ENCODE assay signal across 6 cellular contexts in the genomic region with DNA sequence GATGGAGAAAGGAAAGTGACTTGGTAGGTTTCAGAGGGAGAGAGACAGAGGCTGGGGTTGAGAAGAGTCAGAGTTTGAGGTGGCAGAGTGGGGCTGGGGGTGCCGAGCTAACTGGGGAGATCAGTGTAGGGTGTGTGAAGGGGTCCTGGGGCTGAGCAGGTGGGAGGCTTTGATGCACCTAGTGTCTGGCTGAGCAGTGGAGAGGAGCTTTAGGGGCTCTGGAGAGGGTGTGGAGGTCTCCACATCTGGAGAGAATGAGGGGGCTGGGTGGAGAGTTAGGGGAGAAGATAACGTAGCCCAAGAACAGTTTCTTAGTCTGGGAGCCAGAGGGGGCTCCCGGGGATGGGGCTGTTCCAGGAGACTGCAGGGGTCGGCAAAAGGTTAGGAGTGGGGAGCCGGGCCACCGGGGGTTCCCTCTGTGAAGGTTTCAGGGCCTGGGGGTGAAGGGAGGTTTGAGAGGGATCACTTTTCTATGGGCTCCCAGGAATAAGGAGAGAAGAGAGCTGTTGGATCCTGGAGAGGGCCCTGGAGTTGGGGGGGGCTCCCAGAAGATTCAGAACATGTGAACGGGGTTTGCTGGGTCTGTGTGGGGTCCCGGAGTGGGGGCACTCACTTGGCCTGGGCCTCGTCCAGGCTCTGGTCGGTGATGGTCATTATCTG. TPM values are rescaled to one million over a fixed set of nuclear protein-coding genes. Genes with fewer than 3 reads are reported as not detected.
DNase-seq lines count a peak whose midpoint lies in the region; ATAC-seq and TF ChIP-seq lines count a peak whose summit lies in the region.

No MANE protein-coding gene starts in this region.

- no peak for DNase-seq in Calu3
- DNase-seq in activated naive CD8-positive, alpha-beta T cell treated with anti-CD3 and anti-CD28 coated beads for 36 hours, result no peak
- no peak for DNase-seq in COLO668 (lab: John Stamatoyannopoulos, UW; ENCODE audit: unreplicated experiment)
- DNase-seq in iPS-NIHi11 (ENCODE audit: low spot score), result no peak

- intact Hi-C loops in Calu3 (cut with micrococcal nuclease; ENCODE audit: unreplicated experiment), result no loop called here

- BruUV-seq in Calu3 (replicated peaks; lab: Mats Ljungman, UMichigan), result no TSS peak

- H3K9me3 Mint-ChIP-seq in Calu3 (ENCODE audit: low read depth, unreplicated experiment), result no peaks in the 10 kb centered on the region
- no peaks in the 10 kb centered on the region for H3K9me3 Mint-ChIP-seq in activated naive CD8-positive, alpha-beta T cell treated with anti-CD3 and anti-CD28 coated beads for 36 hours

- 7 to 16% methylated on average over 2 to 9 of the region's 10 CpGs for WGBS in mesodermal cell (ENCODE audit: insufficient coverage in 2 of 2), 2 experiments

- no peak for ATAC-seq in HG03097 (IDR thresholded peaks at IDR 0.05; ENCODE audit: low FRiP score, unreplicated experiment)

- peak overlapping the region; percentile 66 for H3K27ac Mint-ChIP-seq in Calu3 (ENCODE audit: unreplicated experiment)
- peak overlapping the region; percentile 83 for H3K27ac Mint-ChIP-seq in activated naive CD8-positive, alpha-beta T cell treated with anti-CD3 and anti-CD28 coated beads for 36 hours

- peak overlapping the region; percentile 82 for H3K27ac ChIP-seq in mesodermal cell (ENCODE audit: low read depth, low read length, severe bottlenecking)

- no peaks in the 10 kb centered on the region for H3K9me3 ChIP-seq in mesodermal cell (ENCODE audit: control insufficient read depth, low read length)

- peak overlapping the region; percentile 80 for H3K4me3 Mint-ChIP-seq in Calu3 (ENCODE audit: low read depth, unreplicated experiment)
- peak overlapping the region; percentile 87 for H3K4me3 Mint-ChIP-seq in activated naive CD8-positive, alpha-beta T cell treated with anti-CD3 and anti-CD28 coated beads for 36 hours

- peak overlapping the region; percentile 74 for H3K4me3 ChIP-seq in mesodermal cell (ENCODE audit: extremely low read depth, insufficient read depth, low read length, poor library complexity, severe bottlenecking)

- peaks cover 22% of the 10 kb centered on the region for H3K4me1 Mint-ChIP-seq in Calu3 (ENCODE audit: low read depth, unreplicated experiment)
- H3K4me1 Mint-ChIP-seq in activated naive CD8-positive, alpha-beta T cell treated with anti-CD3 and anti-CD28 coated beads for 36 hours, result peaks cover 54% of the 10 kb centered on the region

- CTCF ChIA-PET in Calu3 (lab: Charles Lee), result interaction anchor here (0.5 to 1.5 kb wide), 4 partner anchors 12 to 569 kb away, joined by 3 to 5 read pairs (median 4); no protein-coding TSS in a partner anchor

- peaks cover 54% of the 10 kb centered on the region for H3K4me1 ChIP-seq in mesodermal cell (ENCODE audit: control insufficient read depth, insufficient read depth, low read length, poor library complexity, severe bottlenecking)

- H3K36me3 ChIP-seq in mesodermal cell (ENCODE audit: control insufficient read depth, insufficient read depth, low read length), result peaks cover 37% of the 10 kb centered on the region

- no peak for TF ChIP-seq CTCF in Calu3 (IDR thresholded peaks at IDR 0.05; ENCODE audit: unreplicated experiment)

- no peaks in the 10 kb centered on the region for H3K27me3 Mint-ChIP-seq in Calu3 (ENCODE audit: unreplicated experiment)
- H3K27me3 Mint-ChIP-seq in activated naive CD8-positive, alpha-beta T cell treated with anti-CD3 and anti-CD28 coated beads for 36 hours, result no peaks in the 10 kb centered on the region

- peaks cover 69% of the 10 kb centered on the region for H3K36me3 Mint-ChIP-seq in Calu3 (ENCODE audit: insufficient read depth, unreplicated experiment)
- peaks cover 43% of the 10 kb centered on the region for H3K36me3 Mint-ChIP-seq in activated naive CD8-positive, alpha-beta T cell treated with anti-CD3 and anti-CD28 coated beads for 36 hours

RNA-seq across cellular contexts. Expression of a gene that starts 0.8 kb away (rescaled TPM):
- total RNA-seq in Calu3 (2022), result 122 and 141 TPM in 2 replicates
- 10 to 100 TPM; 56.4 to 56.9 TPM for total RNA-seq in activated naive CD8-positive, alpha-beta T cell treated with anti-CD3 and anti-CD28 coated beads for 36 hours
- polyA plus RNA-seq in mesodermal cell (2013, experiment 1 of 2), result 227 TPM
- 188 TPM for polyA plus RNA-seq in mesodermal cell (2013, experiment 2 of 2)

RNA-seq across cellular contexts. Expression of a gene that starts 3.2 kb away (rescaled TPM):
- 6.2 and 6.3 TPM in 2 replicates for total RNA-seq in Calu3 (2022)
- total RNA-seq in activated naive CD8-positive, alpha-beta T cell treated with anti-CD3 and anti-CD28 coated beads for 36 hours, result 10 to 100 TPM; 68.4 to 71.3 TPM
- polyA plus RNA-seq in mesodermal cell (2013, experiment 1 of 2), result 47.5 TPM
- polyA plus RNA-seq in mesodermal cell (2013, experiment 2 of 2), result 35.1 TPM

RNA-seq across cellular contexts. Expression of a gene that starts 5.2 kb away (rescaled TPM):
- total RNA-seq in Calu3 (2022), result 14.3 and 14.4 TPM in 2 replicates
- total RNA-seq in activated naive CD8-positive, alpha-beta T cell treated with anti-CD3 and anti-CD28 coated beads for 36 hours, result 10 to 100 TPM in 1 of 2 experiments, 1 to 10 TPM in 1; 9.6 to 11.5 TPM
- polyA plus RNA-seq in mesodermal cell (2013, experiment 1 of 2), result 23.7 TPM
- polyA plus RNA-seq in mesodermal cell (2013, experiment 2 of 2), result 19.3 TPM

RNA-seq across cellular contexts. Expression of a gene that starts 11.0 kb away (rescaled TPM):
- 85.4 and 89.6 TPM in 2 replicates for total RNA-seq in Calu3 (2022)
- total RNA-seq in activated naive CD8-positive, alpha-beta T cell treated with anti-CD3 and anti-CD28 coated beads for 36 hours, result 10 to 100 TPM; 58.3 to 58.6 TPM
- polyA plus RNA-seq in mesodermal cell (2013, experiment 1 of 2), result 101 TPM
- 85.4 TPM for polyA plus RNA-seq in mesodermal cell (2013, experiment 2 of 2)

RNA-seq across cellular contexts. Expression of a gene that starts 13.3 kb away (rescaled TPM):
- total RNA-seq in Calu3 (2022), result 138 and 139 TPM in 2 replicates
- 10 to 100 TPM; 30.8 to 33.6 TPM for total RNA-seq in activated naive CD8-positive, alpha-beta T cell treated with anti-CD3 and anti-CD28 coated beads for 36 hours
- polyA plus RNA-seq in mesodermal cell (2013, experiment 1 of 2), result 123 TPM
- polyA plus RNA-seq in mesodermal cell (2013, experiment 2 of 2), result 98.6 TPM
